ENCODE assay signal across 1 cellular context in the genomic region with DNA sequence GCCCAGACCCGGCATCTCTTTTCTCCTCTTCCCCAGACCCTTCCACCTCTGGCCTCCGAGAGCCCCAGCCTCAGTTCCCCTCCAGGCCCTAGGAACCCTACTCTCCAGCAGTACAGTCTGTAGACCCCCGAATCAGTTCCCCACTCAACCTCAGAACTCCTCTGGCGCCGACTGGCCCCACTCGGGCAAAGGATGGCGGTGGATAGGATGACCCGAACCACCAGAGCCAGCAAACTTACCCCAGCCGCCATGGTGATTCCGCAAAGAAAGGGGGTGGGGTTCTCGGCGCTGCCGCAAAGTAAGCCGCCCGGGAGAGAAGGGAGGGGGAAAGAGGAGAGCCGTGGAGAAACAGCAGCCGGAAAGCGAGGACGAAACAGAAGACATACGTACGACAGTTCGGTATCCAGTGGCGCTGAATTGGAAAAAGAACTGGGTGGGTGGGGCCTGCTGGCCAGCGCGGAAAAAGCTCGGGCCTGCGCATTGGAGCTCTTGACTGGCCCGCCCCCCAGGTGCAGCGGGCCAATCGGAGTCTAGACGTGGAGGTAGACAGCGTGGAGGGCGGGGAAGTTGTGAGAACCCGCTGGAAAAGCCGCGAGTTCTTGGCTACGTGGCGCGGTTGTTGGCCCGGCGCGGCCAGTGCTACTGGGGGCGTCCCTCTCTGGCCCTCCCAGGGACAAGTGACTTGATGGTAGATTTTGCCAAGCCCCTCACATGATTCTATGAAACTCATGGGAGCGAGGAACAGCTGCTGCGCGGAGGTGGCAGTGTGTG.
TF ChIP-seq lines count a peak whose summit lies in the region.

A gene with protein sequence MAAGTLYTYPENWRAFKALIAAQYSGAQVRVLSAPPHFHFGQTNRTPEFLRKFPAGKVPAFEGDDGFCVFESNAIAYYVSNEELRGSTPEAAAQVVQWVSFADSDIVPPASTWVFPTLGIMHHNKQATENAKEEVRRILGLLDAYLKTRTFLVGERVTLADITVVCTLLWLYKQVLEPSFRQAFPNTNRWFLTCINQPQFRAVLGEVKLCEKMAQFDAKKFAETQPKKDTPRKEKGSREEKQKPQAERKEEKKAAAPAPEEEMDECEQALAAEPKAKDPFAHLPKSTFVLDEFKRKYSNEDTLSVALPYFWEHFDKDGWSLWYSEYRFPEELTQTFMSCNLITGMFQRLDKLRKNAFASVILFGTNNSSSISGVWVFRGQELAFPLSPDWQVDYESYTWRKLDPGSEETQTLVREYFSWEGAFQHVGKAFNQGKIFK (minus strand): TSS at position 300 of the 771 bp plus-strand sequence. CDS start 49 bp downstream, at position 251.

TF ChIP-seq in K562, 482 proteins besides CTCF, POLR2A, EP300 and RAD21 (continued from another document and continues in another):
- TF ChIP-seq, protein P1, sequence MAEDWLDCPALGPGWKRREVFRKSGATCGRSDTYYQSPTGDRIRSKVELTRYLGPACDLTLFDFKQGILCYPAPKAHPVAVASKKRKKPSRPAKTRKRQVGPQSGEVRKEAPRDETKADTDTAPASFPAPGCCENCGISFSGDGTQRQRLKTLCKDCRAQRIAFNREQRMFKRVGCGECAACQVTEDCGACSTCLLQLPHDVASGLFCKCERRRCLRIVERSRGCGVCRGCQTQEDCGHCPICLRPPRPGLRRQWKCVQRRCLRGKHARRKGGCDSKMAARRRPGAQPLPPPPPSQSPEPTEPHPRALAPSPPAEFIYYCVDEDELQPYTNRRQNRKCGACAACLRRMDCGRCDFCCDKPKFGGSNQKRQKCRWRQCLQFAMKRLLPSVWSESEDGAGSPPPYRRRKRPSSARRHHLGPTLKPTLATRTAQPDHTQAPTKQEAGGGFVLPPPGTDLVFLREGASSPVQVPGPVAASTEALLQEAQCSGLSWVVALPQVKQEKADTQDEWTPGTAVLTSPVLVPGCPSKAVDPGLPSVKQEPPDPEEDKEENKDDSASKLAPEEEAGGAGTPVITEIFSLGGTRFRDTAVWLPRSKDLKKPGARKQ (CRISPR knock-in tag; IDR thresholded peaks at IDR 0.05), result no peak
- TF ChIP-seq, protein P2, sequence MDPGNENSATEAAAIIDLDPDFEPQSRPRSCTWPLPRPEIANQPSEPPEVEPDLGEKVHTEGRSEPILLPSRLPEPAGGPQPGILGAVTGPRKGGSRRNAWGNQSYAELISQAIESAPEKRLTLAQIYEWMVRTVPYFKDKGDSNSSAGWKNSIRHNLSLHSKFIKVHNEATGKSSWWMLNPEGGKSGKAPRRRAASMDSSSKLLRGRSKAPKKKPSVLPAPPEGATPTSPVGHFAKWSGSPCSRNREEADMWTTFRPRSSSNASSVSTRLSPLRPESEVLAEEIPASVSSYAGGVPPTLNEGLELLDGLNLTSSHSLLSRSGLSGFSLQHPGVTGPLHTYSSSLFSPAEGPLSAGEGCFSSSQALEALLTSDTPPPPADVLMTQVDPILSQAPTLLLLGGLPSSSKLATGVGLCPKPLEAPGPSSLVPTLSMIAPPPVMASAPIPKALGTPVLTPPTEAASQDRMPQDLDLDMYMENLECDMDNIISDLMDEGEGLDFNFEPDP (CRISPR knock-in tag; IDR thresholded peaks at IDR 0.05), result no peak
- TF ChIP-seq ATF1 (CRISPR knock-in tag; IDR thresholded peaks at IDR 0.05) (no peak), ATF1 (tag; IDR thresholded peaks at IDR 0.05) (peak; percentile 80), SREBF1 (IDR thresholded peaks at IDR 0.05; ENCODE audit: borderline replicate concordance, low read depth, low read length) (no peak), ZNF431 (CRISPR knock-in tag; IDR thresholded peaks at IDR 0.05) (no peak), MAFK (IDR thresholded peaks at IDR 0.05; ENCODE audit: low read length) (no peak), RBM15 (IDR thresholded peaks at IDR 0.05; ENCODE audit: insufficient read depth, low read length) (no peak), ZNF584 (CRISPR knock-in tag; IDR thresholded peaks at IDR 0.05; ENCODE audit: low read depth) (no peak), SIN3A (IDR thresholded peaks at IDR 0.05; ENCODE audit: borderline replicate concordance in 2 of 2, control insufficient read depth in 1 of 2, low read depth in 2 of 2, low read length in 2 of 2) (peak; percentile 58 to 66; a peak in 2 of 4 replicates), RHOXF2B (CRISPR knock-in tag; conservative IDR thresholded peaks at IDR 0.05) (no peak), XRCC5 (IDR thresholded peaks at IDR 0.05; ENCODE audit: low read depth, low read length) (0 out of 2 replicates have a peak, but pooled peaks have one; percentile 22), MCM2 (IDR thresholded peaks at IDR 0.05; ENCODE audit: low read depth) (no peak), HDGF (IDR thresholded peaks at IDR 0.05) (no peak), SNIP1 (IDR thresholded peaks at IDR 0.05; ENCODE audit: low read depth) (no peak), KLF6 (CRISPR knock-in tag; IDR thresholded peaks at IDR 0.05; ENCODE audit: borderline replicate concordance) (no peak), ZFP30 (CRISPR knock-in tag; IDR thresholded peaks at IDR 0.05; ENCODE audit: borderline replicate concordance) (no peak), RBM39 (optimal IDR thresholded peaks at IDR 0.05; ENCODE audit: low read depth, low read length) (no peak), BHLHE40 (IDR thresholded peaks at IDR 0.05; ENCODE audit: low read length) (no peak), ZNF12 (CRISPR knock-in tag; IDR thresholded peaks at IDR 0.05) (no peak)
- TF ChIP-seq, protein P3, sequence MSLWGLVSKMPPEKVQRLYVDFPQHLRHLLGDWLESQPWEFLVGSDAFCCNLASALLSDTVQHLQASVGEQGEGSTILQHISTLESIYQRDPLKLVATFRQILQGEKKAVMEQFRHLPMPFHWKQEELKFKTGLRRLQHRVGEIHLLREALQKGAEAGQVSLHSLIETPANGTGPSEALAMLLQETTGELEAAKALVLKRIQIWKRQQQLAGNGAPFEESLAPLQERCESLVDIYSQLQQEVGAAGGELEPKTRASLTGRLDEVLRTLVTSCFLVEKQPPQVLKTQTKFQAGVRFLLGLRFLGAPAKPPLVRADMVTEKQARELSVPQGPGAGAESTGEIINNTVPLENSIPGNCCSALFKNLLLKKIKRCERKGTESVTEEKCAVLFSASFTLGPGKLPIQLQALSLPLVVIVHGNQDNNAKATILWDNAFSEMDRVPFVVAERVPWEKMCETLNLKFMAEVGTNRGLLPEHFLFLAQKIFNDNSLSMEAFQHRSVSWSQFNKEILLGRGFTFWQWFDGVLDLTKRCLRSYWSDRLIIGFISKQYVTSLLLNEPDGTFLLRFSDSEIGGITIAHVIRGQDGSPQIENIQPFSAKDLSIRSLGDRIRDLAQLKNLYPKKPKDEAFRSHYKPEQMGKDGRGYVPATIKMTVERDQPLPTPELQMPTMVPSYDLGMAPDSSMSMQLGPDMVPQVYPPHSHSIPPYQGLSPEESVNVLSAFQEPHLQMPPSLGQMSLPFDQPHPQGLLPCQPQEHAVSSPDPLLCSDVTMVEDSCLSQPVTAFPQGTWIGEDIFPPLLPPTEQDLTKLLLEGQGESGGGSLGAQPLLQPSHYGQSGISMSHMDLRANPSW (CRISPR knock-in tag; IDR thresholded peaks at IDR 0.05), result peak; percentile 38; the same call in 1 of the 2 replicates
- TF ChIP-seq, protein P4, sequence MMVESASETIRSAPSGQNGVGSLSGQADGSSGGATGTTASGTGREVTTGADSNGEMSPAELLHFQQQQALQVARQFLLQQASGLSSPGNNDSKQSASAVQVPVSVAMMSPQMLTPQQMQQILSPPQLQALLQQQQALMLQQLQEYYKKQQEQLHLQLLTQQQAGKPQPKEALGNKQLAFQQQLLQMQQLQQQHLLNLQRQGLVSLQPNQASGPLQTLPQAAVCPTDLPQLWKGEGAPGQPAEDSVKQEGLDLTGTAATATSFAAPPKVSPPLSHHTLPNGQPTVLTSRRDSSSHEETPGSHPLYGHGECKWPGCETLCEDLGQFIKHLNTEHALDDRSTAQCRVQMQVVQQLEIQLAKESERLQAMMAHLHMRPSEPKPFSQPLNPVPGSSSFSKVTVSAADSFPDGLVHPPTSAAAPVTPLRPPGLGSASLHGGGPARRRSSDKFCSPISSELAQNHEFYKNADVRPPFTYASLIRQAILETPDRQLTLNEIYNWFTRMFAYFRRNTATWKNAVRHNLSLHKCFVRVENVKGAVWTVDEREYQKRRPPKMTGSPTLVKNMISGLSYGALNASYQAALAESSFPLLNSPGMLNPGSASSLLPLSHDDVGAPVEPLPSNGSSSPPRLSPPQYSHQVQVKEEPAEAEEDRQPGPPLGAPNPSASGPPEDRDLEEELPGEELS (CRISPR knock-in tag; IDR thresholded peaks at IDR 0.05; ENCODE audit: borderline replicate concordance), result peak; percentile 30; the same call in 1 of the 2 replicates
- TF ChIP-seq, protein P5, sequence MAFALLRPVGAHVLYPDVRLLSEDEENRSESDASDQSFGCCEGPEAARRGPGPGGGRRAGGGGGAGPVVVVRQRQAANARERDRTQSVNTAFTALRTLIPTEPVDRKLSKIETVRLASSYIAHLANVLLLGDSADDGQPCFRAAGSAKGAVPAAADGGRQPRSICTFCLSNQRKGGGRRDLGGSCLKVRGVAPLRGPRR (CRISPR knock-in tag; IDR thresholded peaks at IDR 0.05), result no peak
- TF ChIP-seq, protein P6, sequence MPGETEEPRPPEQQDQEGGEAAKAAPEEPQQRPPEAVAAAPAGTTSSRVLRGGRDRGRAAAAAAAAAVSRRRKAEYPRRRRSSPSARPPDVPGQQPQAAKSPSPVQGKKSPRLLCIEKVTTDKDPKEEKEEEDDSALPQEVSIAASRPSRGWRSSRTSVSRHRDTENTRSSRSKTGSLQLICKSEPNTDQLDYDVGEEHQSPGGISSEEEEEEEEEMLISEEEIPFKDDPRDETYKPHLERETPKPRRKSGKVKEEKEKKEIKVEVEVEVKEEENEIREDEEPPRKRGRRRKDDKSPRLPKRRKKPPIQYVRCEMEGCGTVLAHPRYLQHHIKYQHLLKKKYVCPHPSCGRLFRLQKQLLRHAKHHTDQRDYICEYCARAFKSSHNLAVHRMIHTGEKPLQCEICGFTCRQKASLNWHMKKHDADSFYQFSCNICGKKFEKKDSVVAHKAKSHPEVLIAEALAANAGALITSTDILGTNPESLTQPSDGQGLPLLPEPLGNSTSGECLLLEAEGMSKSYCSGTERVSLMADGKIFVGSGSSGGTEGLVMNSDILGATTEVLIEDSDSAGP (CRISPR knock-in tag; IDR thresholded peaks at IDR 0.05), result no peak
- TF ChIP-seq, protein P7, sequence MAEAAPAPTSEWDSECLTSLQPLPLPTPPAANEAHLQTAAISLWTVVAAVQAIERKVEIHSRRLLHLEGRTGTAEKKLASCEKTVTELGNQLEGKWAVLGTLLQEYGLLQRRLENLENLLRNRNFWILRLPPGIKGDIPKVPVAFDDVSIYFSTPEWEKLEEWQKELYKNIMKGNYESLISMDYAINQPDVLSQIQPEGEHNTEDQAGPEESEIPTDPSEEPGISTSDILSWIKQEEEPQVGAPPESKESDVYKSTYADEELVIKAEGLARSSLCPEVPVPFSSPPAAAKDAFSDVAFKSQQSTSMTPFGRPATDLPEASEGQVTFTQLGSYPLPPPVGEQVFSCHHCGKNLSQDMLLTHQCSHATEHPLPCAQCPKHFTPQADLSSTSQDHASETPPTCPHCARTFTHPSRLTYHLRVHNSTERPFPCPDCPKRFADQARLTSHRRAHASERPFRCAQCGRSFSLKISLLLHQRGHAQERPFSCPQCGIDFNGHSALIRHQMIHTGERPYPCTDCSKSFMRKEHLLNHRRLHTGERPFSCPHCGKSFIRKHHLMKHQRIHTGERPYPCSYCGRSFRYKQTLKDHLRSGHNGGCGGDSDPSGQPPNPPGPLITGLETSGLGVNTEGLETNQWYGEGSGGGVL (CRISPR knock-in tag; IDR thresholded peaks at IDR 0.05), result no peak
- TF ChIP-seq, protein P8, sequence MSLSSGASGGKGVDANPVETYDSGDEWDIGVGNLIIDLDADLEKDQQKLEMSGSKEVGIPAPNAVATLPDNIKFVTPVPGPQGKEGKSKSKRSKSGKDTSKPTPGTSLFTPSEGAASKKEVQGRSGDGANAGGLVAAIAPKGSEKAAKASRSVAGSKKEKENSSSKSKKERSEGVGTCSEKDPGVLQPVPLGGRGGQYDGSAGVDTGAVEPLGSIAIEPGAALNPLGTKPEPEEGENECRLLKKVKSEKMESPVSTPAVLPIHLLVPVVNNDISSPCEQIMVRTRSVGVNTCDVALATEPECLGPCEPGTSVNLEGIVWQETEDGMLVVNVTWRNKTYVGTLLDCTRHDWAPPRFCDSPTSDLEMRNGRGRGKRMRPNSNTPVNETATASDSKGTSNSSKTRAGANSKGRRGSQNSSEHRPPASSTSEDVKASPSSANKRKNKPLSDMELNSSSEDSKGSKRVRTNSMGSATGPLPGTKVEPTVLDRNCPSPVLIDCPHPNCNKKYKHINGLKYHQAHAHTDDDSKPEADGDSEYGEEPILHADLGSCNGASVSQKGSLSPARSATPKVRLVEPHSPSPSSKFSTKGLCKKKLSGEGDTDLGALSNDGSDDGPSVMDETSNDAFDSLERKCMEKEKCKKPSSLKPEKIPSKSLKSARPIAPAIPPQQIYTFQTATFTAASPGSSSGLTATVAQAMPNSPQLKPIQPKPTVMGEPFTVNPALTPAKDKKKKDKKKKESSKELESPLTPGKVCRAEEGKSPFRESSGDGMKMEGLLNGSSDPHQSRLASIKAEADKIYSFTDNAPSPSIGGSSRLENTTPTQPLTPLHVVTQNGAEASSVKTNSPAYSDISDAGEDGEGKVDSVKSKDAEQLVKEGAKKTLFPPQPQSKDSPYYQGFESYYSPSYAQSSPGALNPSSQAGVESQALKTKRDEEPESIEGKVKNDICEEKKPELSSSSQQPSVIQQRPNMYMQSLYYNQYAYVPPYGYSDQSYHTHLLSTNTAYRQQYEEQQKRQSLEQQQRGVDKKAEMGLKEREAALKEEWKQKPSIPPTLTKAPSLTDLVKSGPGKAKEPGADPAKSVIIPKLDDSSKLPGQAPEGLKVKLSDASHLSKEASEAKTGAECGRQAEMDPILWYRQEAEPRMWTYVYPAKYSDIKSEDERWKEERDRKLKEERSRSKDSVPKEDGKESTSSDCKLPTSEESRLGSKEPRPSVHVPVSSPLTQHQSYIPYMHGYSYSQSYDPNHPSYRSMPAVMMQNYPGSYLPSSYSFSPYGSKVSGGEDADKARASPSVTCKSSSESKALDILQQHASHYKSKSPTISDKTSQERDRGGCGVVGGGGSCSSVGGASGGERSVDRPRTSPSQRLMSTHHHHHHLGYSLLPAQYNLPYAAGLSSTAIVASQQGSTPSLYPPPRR (CRISPR knock-in tag; IDR thresholded peaks at IDR 0.05; ENCODE audit: borderline replicate concordance), result no peak
- TF ChIP-seq, protein P9, sequence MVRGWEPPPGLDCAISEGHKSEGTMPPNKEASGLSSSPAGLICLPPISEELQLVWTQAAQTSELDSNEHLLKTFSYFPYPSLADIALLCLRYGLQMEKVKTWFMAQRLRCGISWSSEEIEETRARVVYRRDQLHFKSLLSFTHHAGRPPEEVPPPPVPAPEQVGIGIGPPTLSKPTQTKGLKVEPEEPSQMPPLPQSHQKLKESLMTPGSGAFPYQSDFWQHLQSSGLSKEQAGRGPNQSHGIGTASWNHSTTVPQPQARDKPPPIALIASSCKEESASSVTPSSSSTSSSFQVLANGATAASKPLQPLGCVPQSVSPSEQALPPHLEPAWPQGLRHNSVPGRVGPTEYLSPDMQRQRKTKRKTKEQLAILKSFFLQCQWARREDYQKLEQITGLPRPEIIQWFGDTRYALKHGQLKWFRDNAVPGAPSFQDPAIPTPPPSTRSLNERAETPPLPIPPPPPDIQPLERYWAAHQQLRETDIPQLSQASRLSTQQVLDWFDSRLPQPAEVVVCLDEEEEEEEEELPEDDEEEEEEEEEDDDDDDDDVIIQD (CRISPR knock-in tag; IDR thresholded peaks at IDR 0.05), result no peak
- TF ChIP-seq, protein P10, sequence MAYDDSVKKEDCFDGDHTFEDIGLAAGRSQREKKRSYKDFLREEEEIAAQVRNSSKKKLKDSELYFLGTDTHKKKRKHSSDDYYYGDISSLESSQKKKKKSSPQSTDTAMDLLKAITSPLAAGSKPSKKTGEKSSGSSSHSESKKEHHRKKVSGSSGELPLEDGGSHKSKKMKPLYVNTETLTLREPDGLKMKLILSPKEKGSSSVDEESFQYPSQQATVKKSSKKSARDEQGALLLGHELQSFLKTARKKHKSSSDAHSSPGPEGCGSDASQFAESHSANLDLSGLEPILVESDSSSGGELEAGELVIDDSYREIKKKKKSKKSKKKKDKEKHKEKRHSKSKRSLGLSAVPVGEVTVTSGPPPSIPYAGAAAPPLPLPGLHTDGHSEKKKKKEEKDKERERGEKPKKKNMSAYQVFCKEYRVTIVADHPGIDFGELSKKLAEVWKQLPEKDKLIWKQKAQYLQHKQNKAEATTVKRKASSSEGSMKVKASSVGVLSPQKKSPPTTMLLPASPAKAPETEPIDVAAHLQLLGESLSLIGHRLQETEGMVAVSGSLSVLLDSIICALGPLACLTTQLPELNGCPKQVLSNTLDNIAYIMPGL (CRISPR knock-in tag; IDR thresholded peaks at IDR 0.05), result peak; percentile 72; the same call in 1 of the 2 replicates
